In the genomic region with DNA sequence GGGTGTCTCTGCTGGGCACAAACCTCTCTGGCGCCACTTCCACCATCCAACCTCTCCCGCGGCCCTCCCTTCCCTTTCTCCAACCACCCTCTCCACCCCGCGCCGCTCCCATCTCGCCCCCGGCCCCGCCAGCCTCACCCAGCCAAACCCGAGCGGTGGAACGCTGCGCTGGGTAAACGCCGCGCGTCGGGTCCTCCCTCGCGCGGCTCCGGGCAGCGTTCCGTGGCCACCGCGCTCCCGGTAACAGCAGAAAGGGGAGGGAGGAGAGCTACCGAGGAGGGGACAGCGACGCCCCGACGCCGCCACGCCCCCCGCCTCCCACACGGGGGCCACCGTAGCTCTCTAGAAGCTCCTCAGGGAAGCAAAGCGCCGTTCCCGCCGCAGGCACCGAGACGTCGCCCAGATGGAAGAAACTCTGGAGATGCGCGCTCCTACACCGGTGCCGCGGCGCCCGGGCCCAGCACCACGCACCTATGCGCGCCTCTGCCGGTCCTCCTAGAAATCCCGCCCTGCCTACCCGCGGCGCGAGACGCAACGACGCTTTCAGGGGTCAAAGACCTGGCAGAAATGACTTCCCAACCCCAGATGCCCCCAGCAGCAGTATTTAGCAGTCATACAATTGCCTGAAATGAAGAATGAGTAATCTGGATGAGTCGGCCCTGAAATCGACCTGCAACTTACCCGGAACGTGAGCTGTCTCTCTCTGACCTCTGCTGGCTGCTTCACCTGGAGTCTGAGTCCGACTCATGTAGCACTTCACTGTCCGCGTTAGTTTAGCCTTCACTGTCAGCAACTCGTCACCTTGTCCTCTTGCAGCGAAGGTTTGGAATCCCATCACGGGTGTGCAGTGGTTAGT, we compare ENCODE assay signal across 8 cellular contexts. TPM values are rescaled to one million over a fixed set of nuclear protein-coding genes. Genes with fewer than 3 reads are reported as not detected.
DNase-seq lines count a peak whose midpoint lies in the region; ATAC-seq and TF ChIP-seq lines count a peak whose summit lies in the region.

A gene with protein sequence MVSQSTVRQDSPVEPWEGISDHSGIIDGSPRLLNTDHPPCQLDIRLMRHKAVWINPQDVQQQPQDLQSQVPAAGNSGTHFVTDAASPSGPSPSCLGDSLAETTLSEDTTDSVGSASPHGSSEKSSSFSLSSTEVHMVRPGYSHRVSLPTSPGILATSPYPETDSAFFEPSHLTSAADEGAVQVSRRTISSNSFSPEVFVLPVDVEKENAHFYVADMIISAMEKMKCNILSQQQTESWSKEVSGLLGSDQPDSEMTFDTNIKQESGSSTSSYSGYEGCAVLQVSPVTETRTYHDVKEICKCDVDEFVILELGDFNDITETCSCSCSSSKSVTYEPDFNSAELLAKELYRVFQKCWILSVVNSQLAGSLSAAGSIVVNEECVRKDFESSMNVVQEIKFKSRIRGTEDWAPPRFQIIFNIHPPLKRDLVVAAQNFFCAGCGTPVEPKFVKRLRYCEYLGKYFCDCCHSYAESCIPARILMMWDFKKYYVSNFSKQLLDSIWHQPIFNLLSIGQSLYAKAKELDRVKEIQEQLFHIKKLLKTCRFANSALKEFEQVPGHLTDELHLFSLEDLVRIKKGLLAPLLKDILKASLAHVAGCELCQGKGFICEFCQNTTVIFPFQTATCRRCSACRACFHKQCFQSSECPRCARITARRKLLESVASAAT (minus strand): TSS at position 257 of the 856 bp plus-strand sequence. CDS start 14,777 bp downstream, outside the sequence.

- no peaks in the 10 kb centered on the region for H3K36me3 ChIP-seq in CD8-positive, alpha-beta memory T cell (ENCODE audit: insufficient read depth, low read length)
- no peaks in the 10 kb centered on the region for H3K36me3 ChIP-seq in prostate gland

- peak within 1 kb of the TSS in 1 of 8 donors; percentile 74 for H3K27ac Mint-ChIP-seq in CD8-positive, alpha-beta memory T cell
- H3K27ac Mint-ChIP-seq in activated naive CD4-positive, alpha-beta T cell treated with anti-CD3 and anti-CD28 coated beads, Interleukin-2, amount 50 U/mL, for 24 hours = no peak within 1 kb of the TSS

- no peaks in the 10 kb centered on the region for H3K9me3 Mint-ChIP-seq in CD8-positive, alpha-beta memory T cell
- no peaks in the 10 kb centered on the region for H3K9me3 Mint-ChIP-seq in activated naive CD4-positive, alpha-beta T cell treated with anti-CD3 and anti-CD28 coated beads, Interleukin-2, amount 50 U/mL, for 24 hours

- peak in 1 of 5 donors; percentile 13 for DNase-seq in CD8-positive, alpha-beta memory T cell
- peak; percentile 32 for DNase-seq in NCI-H146 treated with DMSO at 0.1 percent for 48 hours (lab: John Stamatoyannopoulos, UW; ENCODE audit: unreplicated experiment)
- DNase-seq in left cardiac atrium = peak; percentile 31
- DNase-seq in prostate gland (ENCODE audit: low spot score) = no peak
- DNase-seq in ureter (ENCODE audit: low spot score) = no peak
- DNase-seq in AG08396 (ENCODE audit: low spot score) = no peak

- no peak for TF ChIP-seq POLR2A in prostate gland (IDR thresholded peaks at IDR 0.05)

- H3K4me3 Mint-ChIP-seq in CD8-positive, alpha-beta memory T cell = peak within 1 kb of the TSS; percentile 74 to 91 (median 81)
- peak within 1 kb of the TSS; percentile 89 for H3K4me3 Mint-ChIP-seq in activated naive CD4-positive, alpha-beta T cell treated with anti-CD3 and anti-CD28 coated beads, Interleukin-2, amount 50 U/mL, for 24 hours

- no peak within 1 kb of the TSS for H3K27ac ChIP-seq in CD8-positive, alpha-beta memory T cell (ENCODE audit: low read depth, low read length)
- no peak within 1 kb of the TSS for H3K27ac ChIP-seq in prostate gland

- no peaks in the 10 kb centered on the region for H3K9me3 ChIP-seq in CD8-positive, alpha-beta memory T cell (ENCODE audit: low read length)
- no peaks in the 10 kb centered on the region for H3K9me3 ChIP-seq in prostate gland

- WGBS in prostate gland = 2% methylated on average over 57 of the region's 73 CpGs

- H3K4me1 ChIP-seq in CD8-positive, alpha-beta memory T cell (ENCODE audit: insufficient read depth, low read length) = peaks cover 15% of the 10 kb centered on the region
- H3K4me1 ChIP-seq in prostate gland (replicated peaks) = no peaks in the 10 kb centered on the region

- H3K27me3 ChIP-seq in CD8-positive, alpha-beta memory T cell (ENCODE audit: insufficient read depth, low read length, poor library complexity, severe bottlenecking) = peaks cover 15% of the 10 kb centered on the region
- H3K27me3 ChIP-seq in prostate gland (replicated peaks; ENCODE audit: insufficient read depth) = peaks cover 4% of the 10 kb centered on the region

- intact Hi-C loops in left cardiac atrium (cut with DNase I) (no loop called here), prostate gland (cut with DNase I) (no loop called here)

- peak within 1 kb of the TSS; percentile 40 for H3K4me3 ChIP-seq in CD8-positive, alpha-beta memory T cell (ENCODE audit: low read length)
- H3K4me3 ChIP-seq in prostate gland = peak within 1 kb of the TSS; percentile 29 to 30

- ATAC-seq in GM21390 (IDR thresholded peaks at IDR 0.05; ENCODE audit: unreplicated experiment) (peak; percentile 23), left cardiac atrium (peak; percentile 49 to 52)

- TF ChIP-seq CTCF in prostate gland (IDR thresholded peaks at IDR 0.05) = no peak

- peaks cover 20 to 51% of the 10 kb centered on the region in 2 donors for H3K27me3 Mint-ChIP-seq in CD8-positive, alpha-beta memory T cell
- peaks cover 27% of the 10 kb centered on the region for H3K27me3 Mint-ChIP-seq in activated naive CD4-positive, alpha-beta T cell treated with anti-CD3 and anti-CD28 coated beads, Interleukin-2, amount 50 U/mL, for 24 hours

- CTCF ChIA-PET in CD8-positive, alpha-beta memory T cell (lab: Charles Lee) = no interaction called here

- peaks cover 19 to 31% (median 28%) of the 10 kb centered on the region in 3 donors for H3K4me1 Mint-ChIP-seq in CD8-positive, alpha-beta memory T cell
- peaks cover 25% of the 10 kb centered on the region for H3K4me1 Mint-ChIP-seq in activated naive CD4-positive, alpha-beta T cell treated with anti-CD3 and anti-CD28 coated beads, Interleukin-2, amount 50 U/mL, for 24 hours

- no peaks in the 10 kb centered on the region for H3K36me3 Mint-ChIP-seq in CD8-positive, alpha-beta memory T cell
- H3K36me3 Mint-ChIP-seq in activated naive CD4-positive, alpha-beta T cell treated with anti-CD3 and anti-CD28 coated beads, Interleukin-2, amount 50 U/mL, for 24 hours = no peaks in the 10 kb centered on the region

- POLR2A ChIA-PET in CD8-positive, alpha-beta memory T cell (lab: Charles Lee) = no interaction called here

RNA-seq across cellular contexts. Expression of the gene that starts here (rescaled TPM):
- total RNA-seq in CD8-positive, alpha-beta memory T cell = not detected
- not detected for polyA plus RNA-seq in CD8-positive, alpha-beta memory T cell
- total RNA-seq in left cardiac atrium (1 to 10 TPM in 1 of 2 donors, under 1 TPM in 1; 0.97 to 1.6 TPM), prostate gland (1 to 10 TPM in 1 of 2 donors, under 1 TPM in 1; 0.59 to 9.9 TPM), ureter (4.2 TPM)

Comparison
In these comparisons a context has a peak if more than half of its experiments do, and no peak if none do; other contexts are left out.
1. DNase-seq: peak in NCI-H146 treated with DMSO at 0.1 percent for 48 hours (single experiment) and left cardiac atrium (single experiment); none in prostate gland (single experiment), ureter (single experiment) and AG08396 (single experiment).